ENCODE assay signal across 8 cellular contexts in the genomic region with DNA sequence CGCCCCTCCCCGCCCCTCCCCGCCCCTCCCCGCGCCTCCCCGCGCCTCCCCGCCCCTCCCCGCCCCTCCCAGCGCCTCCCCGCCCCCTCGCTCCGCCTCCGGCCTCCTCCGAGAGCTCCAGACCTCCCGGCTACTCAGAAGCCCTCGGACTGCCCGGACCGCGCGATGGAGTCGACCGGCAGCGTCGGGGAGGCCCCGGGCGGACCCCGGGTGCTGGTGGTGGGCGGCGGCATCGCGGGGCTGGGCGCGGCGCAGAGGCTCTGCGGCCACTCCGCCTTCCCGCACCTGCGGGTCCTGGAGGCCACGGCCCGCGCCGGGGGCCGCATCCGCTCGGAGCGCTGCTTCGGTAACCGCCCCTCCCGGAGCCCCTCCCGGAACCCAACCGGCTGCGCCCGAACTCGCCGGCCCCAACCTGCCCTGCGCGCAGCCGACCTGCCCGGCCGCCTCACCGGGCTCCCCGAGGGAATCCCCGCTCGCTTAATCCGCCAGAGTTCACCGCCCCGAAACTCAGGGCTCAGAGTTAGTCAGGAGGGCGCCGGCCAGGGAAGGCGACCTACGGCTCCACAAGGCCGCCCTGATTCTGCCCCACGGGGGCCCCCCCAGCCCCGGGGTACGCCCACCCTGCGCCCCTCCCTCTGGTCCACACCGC. TPM values are rescaled to one million over a fixed set of nuclear protein-coding genes. Genes with fewer than 3 reads are reported as not detected.
A peak's percentile ranks its signal among the peaks of the same experiment; 100 is the strongest.
DNase-seq lines count a peak whose midpoint lies in the region; ATAC-seq and TF ChIP-seq lines count a peak whose summit lies in the region.

A gene (plus strand): TSS at position 111 of the 649 bp plus-strand sequence. CDS start 55 bp downstream, at position 166.

- TF ChIP-seq CTCF in AG04450 (IDR thresholded peaks at IDR 0.05; ENCODE audit: low read depth, low read length) (no peak), hepatocyte (IDR thresholded peaks at IDR 0.05; ENCODE audit: poor library complexity) (no peak), retinal pigment epithelial cell (conservative IDR thresholded peaks at IDR 0.05; ENCODE audit: low read depth, low read length) (no peak)

- H2AFZ ChIP-seq in hepatocyte: peak within 1 kb of the TSS; percentile 100

- H3K9me2 ChIP-seq in hepatocyte (replicated peaks; ENCODE audit: insufficient read depth): no peaks in the 10 kb centered on the region

- no peaks in the 10 kb centered on the region for H3K27me3 ChIP-seq in AG04450 (ENCODE audit: control insufficient read depth, insufficient read depth, low read length)
- H3K27me3 ChIP-seq in hepatocyte: no peaks in the 10 kb centered on the region

- peaks cover 13% of the 10 kb centered on the region for H3K4me1 ChIP-seq in hepatocyte (ENCODE audit: insufficient read depth)

- no peaks in the 10 kb centered on the region; the same call in 1 of the 2 replicates for H3K9me3 ChIP-seq in AG04450 (ENCODE audit: control insufficient read depth, insufficient read depth, low read length)
- H3K9me3 ChIP-seq in hepatocyte (ENCODE audit: low read depth): no peaks in the 10 kb centered on the region

- CTCF ChIA-PET in AG04450 (lab: Charles Lee): interaction anchor here (4.9 kb wide), 1 partner anchor 50 kb away, joined by 26 read pairs; no protein-coding TSS in a partner anchor

- peaks cover 9% of the 10 kb centered on the region for H3K79me2 ChIP-seq in hepatocyte

- ATAC-seq in GM18868 (IDR thresholded peaks at IDR 0.05; ENCODE audit: unreplicated experiment) (peak; percentile 49), HG03066 (IDR thresholded peaks at IDR 0.05; ENCODE audit: low read depth, unreplicated experiment) (peak; percentile 46), SK-N-SH treated with all-trans-retinoic acid at 6 μM for 48 hours (peak; percentile 45)

- H4K20me1 ChIP-seq in hepatocyte (ENCODE audit: insufficient read depth, poor library complexity, severe bottlenecking): no peaks in the 10 kb centered on the region

- peak within 1 kb of the TSS; percentile 11 for H3K27ac ChIP-seq in AG04450 (ENCODE audit: low read depth, low read length)
- peak within 1 kb of the TSS; percentile 99 for H3K27ac ChIP-seq in hepatocyte

- WGBS in hepatocyte (ENCODE audit: low lambda C conversion rate, missing lambda C conversion rate): 2% methylated on average over 16 of the region's 78 CpGs

- DNase-seq in AG04450 (ENCODE audit: low read depth, low spot score) (no peak), astrocyte of the hippocampus (ENCODE audit: low read depth, low spot score) (peak; percentile 83), hepatocyte (ENCODE audit: low spot score) (peak; percentile 87), retinal pigment epithelial cell (ENCODE audit: low read depth) (no peak), NCI-H2171 (lab: John Stamatoyannopoulos, UW) (no peak)

- H3K4me2 ChIP-seq in hepatocyte: peak within 1 kb of the TSS; percentile 100

- peak within 1 kb of the TSS; percentile 79 for H3K4me3 ChIP-seq in AG04450 (ENCODE audit: low read depth, low read length)
- H3K4me3 ChIP-seq in hepatocyte: peak within 1 kb of the TSS; percentile 98
- peak within 1 kb of the TSS; percentile 71 for H3K4me3 ChIP-seq in retinal pigment epithelial cell (ENCODE audit: low read length)

- POLR2A ChIA-PET in AG04450 (lab: Yijun Ruan, JAX): interaction anchor here (0.8 to 1.7 kb wide), 4 partner anchors 12 to 101 kb away, joined by 3 to 4 read pairs (median 3); no protein-coding TSS in a partner anchor

- H3K36me3 ChIP-seq in hepatocyte (replicated peaks; ENCODE audit: insufficient read depth, low read depth): no peaks in the 10 kb centered on the region

TF ChIP-seq in SK-N-SH treated with all-trans-retinoic acid at 6 μM for 48 hours, 23 proteins besides CTCF, POLR2A, EP300 and RAD21:
- TF ChIP-seq, protein P1, sequence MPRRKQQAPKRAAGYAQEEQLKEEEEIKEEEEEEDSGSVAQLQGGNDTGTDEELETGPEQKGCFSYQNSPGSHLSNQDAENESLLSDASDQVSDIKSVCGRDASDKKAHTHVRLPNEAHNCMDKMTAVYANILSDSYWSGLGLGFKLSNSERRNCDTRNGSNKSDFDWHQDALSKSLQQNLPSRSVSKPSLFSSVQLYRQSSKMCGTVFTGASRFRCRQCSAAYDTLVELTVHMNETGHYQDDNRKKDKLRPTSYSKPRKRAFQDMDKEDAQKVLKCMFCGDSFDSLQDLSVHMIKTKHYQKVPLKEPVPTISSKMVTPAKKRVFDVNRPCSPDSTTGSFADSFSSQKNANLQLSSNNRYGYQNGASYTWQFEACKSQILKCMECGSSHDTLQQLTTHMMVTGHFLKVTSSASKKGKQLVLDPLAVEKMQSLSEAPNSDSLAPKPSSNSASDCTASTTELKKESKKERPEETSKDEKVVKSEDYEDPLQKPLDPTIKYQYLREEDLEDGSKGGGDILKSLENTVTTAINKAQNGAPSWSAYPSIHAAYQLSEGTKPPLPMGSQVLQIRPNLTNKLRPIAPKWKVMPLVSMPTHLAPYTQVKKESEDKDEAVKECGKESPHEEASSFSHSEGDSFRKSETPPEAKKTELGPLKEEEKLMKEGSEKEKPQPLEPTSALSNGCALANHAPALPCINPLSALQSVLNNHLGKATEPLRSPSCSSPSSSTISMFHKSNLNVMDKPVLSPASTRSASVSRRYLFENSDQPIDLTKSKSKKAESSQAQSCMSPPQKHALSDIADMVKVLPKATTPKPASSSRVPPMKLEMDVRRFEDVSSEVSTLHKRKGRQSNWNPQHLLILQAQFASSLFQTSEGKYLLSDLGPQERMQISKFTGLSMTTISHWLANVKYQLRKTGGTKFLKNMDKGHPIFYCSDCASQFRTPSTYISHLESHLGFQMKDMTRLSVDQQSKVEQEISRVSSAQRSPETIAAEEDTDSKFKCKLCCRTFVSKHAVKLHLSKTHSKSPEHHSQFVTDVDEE (CRISPR knock-in tag; IDR thresholded peaks at IDR 0.05): no peak
- TF ChIP-seq, protein P2, sequence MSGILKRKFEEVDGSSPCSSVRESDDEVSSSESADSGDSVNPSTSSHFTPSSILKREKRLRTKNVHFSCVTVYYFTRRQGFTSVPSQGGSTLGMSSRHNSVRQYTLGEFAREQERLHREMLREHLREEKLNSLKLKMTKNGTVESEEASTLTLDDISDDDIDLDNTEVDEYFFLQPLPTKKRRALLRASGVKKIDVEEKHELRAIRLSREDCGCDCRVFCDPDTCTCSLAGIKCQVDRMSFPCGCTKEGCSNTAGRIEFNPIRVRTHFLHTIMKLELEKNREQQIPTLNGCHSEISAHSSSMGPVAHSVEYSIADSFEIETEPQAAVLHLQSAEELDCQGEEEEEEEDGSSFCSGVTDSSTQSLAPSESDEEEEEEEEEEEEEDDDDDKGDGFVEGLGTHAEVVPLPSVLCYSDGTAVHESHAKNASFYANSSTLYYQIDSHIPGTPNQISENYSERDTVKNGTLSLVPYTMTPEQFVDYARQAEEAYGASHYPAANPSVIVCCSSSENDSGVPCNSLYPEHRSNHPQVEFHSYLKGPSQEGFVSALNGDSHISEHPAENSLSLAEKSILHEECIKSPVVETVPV (CRISPR knock-in tag; IDR thresholded peaks at IDR 0.05): no peak
- TF ChIP-seq, protein P3, sequence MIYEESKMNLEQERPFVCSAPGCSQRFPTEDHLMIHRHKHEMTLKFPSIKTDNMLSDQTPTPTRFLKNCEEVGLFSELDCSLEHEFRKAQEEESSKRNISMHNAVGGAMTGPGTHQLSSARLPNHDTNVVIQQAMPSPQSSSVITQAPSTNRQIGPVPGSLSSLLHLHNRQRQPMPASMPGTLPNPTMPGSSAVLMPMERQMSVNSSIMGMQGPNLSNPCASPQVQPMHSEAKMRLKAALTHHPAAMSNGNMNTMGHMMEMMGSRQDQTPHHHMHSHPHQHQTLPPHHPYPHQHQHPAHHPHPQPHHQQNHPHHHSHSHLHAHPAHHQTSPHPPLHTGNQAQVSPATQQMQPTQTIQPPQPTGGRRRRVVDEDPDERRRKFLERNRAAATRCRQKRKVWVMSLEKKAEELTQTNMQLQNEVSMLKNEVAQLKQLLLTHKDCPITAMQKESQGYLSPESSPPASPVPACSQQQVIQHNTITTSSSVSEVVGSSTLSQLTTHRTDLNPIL (CRISPR knock-in tag; IDR thresholded peaks at IDR 0.05; ENCODE audit: low read depth): no peak
- TF ChIP-seq ZC3H10 (CRISPR knock-in tag; IDR thresholded peaks at IDR 0.05): no peak
- TF ChIP-seq ZFP30 (CRISPR knock-in tag; IDR thresholded peaks at IDR 0.05): no peak
- no peak for TF ChIP-seq RARB (CRISPR knock-in tag; IDR thresholded peaks at IDR 0.05)
- no peak for TF ChIP-seq ARNTL (CRISPR knock-in tag; IDR thresholded peaks at IDR 0.05; ENCODE audit: borderline replicate concordance, low read depth)
- no peak for TF ChIP-seq ZNF70 (CRISPR knock-in tag; IDR thresholded peaks at IDR 0.05)
TF ChIP-seq in SK-N-SH treated with all-trans-retinoic acid at 6 μM for 48 hours: peak in this region for 0.

RNA-seq across cellular contexts. Expression of the gene that starts here (rescaled TPM):
- polyA plus RNA-seq in AG04450 (2011; rRNA removed): 3.0 and 3.1 TPM in 2 replicates
- polyA minus RNA-seq in AG04450 (2011; rRNA and poly(A)+ RNA removed): 2.0 and 3.0 TPM in 2 replicates
- total RNA-seq in hepatocyte: 11.5 and 12.7 TPM in 2 replicates
- polyA plus RNA-seq in hepatocyte: 19.6 and 27.6 TPM in 2 replicates

Comparison
In these comparisons a context has a peak if more than half of its experiments do, and no peak if none do; other contexts are left out.
1. DNase-seq: peak in astrocyte of the hippocampus (single experiment) and hepatocyte (single experiment); none in AG04450 (single experiment), retinal pigment epithelial cell (single experiment) and NCI-H2171 (single experiment).
2. Peak in every context shown above with its lines, with median percentiles within 50 percentile points of each other: H3K4me3 ChIP-seq and ATAC-seq.